24 cellular contexts compared by ENCODE assay signal in the genomic region with DNA sequence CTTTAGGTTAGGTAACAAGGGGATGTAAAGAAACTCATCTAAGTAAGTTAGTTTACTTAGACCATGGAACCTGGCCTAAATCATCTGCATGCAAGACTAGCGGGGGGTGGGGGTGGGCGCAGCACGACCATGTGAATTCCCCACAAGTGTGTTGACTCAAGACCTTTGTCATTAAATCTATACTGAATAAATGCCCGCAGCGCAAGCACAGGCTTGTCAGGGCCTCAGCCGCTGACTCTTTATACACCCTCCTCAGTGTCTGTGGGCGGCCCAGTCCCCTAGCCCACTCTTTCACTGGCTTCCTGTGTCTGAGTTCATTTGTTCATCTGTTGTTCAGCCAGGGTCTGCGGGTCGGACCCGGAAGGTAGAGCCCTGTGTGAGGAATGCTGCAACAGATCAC. TPM values are rescaled to one million over a fixed set of nuclear protein-coding genes. Genes with fewer than 3 reads are reported as not detected.
"Had no signal": no experiment of that assay in that cellular context is flagged by ENCODE, and none has a peak within 500 bp of the region (broad histone marks: within the 10 kb centered on the region; RNA-seq: fewer than 3 reads in every experiment).

No MANE protein-coding gene starts in this region.

- H3K27ac ChIP-seq: brain microvascular endothelial cell, lower lobe of right lung, sigmoid colon, testis, upper lobe of left lung, VCaP had no signal

- DNase-seq: activated CD4-positive, alpha-beta T cell treated with anti-CD3 and anti-CD28 coated beads, Interleukin-2, amount 50 U/mL, for 1 hour; activated CD8-positive, alpha-beta T cell treated with anti-CD3 and anti-CD28 coated beads, Interleukin-2, amount 10 ng/mL, durations not matched to agents 7 days and 5 days; activated gamma-delta T cell treated with Interleukin-2 at 50 U/mL for 16 hours; aorta; brain microvascular endothelial cell; caudate nucleus; dermis blood vessel endothelial cell; effector memory CD4-positive, alpha-beta T cell; foreskin melanocyte; immature natural killer cell; lower lobe of right lung; naive B cell; occipital lobe; sigmoid colon; stimulated activated CD4-positive, alpha-beta T cell treated with anti-CD3 and anti-CD28 coated beads, Interleukin-15, amount 100 ng/mL, for 24 hours; testis; upper lobe of left lung had no signal

- ATAC-seq: activated CD4-positive, CD25-positive, alpha-beta regulatory T cell treated with anti-CD3 and anti-CD28 coated beads, Interleukin-2, amount 50 U/mL, for 24 hours; activated CD8-positive, alpha-beta T cell treated with anti-CD3 and anti-CD28 coated beads, Interleukin-2, amount 10 ng/mL, durations not matched to agents 7 days and 5 days; left lobe of liver; lower lobe of right lung; stimulated activated memory B cell treated with anti-CD40 and anti-IgM and Interleukin-4, amounts not matched to agents 10 μg/mL and 1 μg/mL and 100 μg/mL, for 72 hours had no signal

- H3K4me3 ChIP-seq: lower lobe of right lung, sigmoid colon, smooth muscle cell, testis, upper lobe of left lung had no signal

- H3K36me3 ChIP-seq: brain microvascular endothelial cell, lower lobe of right lung, sigmoid colon, upper lobe of left lung had no signal

- H3K4me1 ChIP-seq: testis had no signal

- H3K9me3 ChIP-seq: testis had no signal

- H3K27me3 ChIP-seq: brain microvascular endothelial cell, sigmoid colon, testis, upper lobe of left lung had no signal

RNA-seq across cellular contexts. Expression of gene PROC, which starts 48.2 kb away (rescaled TPM):
- total RNA-seq: activated CD8-positive, alpha-beta T cell treated with anti-CD3 and anti-CD28 coated beads, Interleukin-2, amount 10 ng/mL, durations not matched to agents 7 days and 5 days; lower lobe of right lung; mesenteric fat pad; occipital lobe; posterior vena cava; sigmoid colon had no signal
